9 cellular contexts compared by ENCODE assay signal in genomic region chr10:23157691-23158369, GRCh38. TPM values are rescaled to one million over a fixed set of nuclear protein-coding genes. Genes with fewer than 3 reads are reported as not detected.
A peak's percentile ranks its signal among the peaks of the same experiment; 100 is the strongest.
DNase-seq lines count a peak whose midpoint lies in the region; ATAC-seq and TF ChIP-seq lines count a peak whose summit lies in the region.
"Had no signal": no experiment of that assay in that cellular context is flagged by ENCODE, and none has a peak within 500 bp of the region (broad histone marks: within the 10 kb centered on the region; RNA-seq: fewer than 3 reads in every experiment).

No MANE protein-coding gene starts in this region.

- H3K36me3 ChIP-seq in left ventricle myocardium inferior (no peaks in the 10 kb centered on the region), ascending aorta (no peaks in the 10 kb centered on the region)

- no peak for TF ChIP-seq CTCF in left ventricle myocardium inferior (IDR thresholded peaks at IDR 0.05; ENCODE audit: borderline replicate concordance)
- no peak for TF ChIP-seq CTCF in H9 (conservative IDR thresholded peaks at IDR 0.05)
- TF ChIP-seq CTCF in ascending aorta (IDR thresholded peaks at IDR 0.05) = no peak
- no peak for TF ChIP-seq CTCF in CD14-positive monocyte (IDR thresholded peaks at IDR 0.05)

- H3T11ph ChIP-seq in H9 (ENCODE audit: low read length) = no peak overlapping the region

- H2BK120ac ChIP-seq in H9 (ENCODE audit: low read depth, low read length, poor library complexity, severe bottlenecking) = no peak overlapping the region

- H3K27ac ChIP-seq in left ventricle myocardium inferior (replicated peaks) (no peak overlapping the region), H9 (ENCODE audit: insufficient read length, low read depth, low read length) (no peak overlapping the region), ascending aorta (no peak overlapping the region)

- H3K4me3 Mint-ChIP-seq in H9 = no peak overlapping the region; a peak in 1 of 5 replicates
- H3K4me3 Mint-ChIP-seq in activated CD8-positive, alpha-beta T cell treated with anti-CD3 and anti-CD28 coated beads, Interleukin-2, amount 10 ng/mL, durations not matched to agents 7 days and 5 days = no peak overlapping the region
- no peak overlapping the region for H3K4me3 Mint-ChIP-seq in CD14-positive monocyte
- H3K4me3 Mint-ChIP-seq: dendritic cell treated with granulocyte-macrophage colony-stimulating factor and Interleukin-4, amounts not matched to agents 40 ng/mL and 50 ng/mL, for 4 days had no signal

- H3K18ac ChIP-seq in H9 (ENCODE audit: insufficient read length, low read depth, low read length) = no peak overlapping the region

- H3K4me1 Mint-ChIP-seq in H9 (peaks cover 8 to 9% of the 10 kb centered on the region in 2 experiments; a peak in 2 of 4 replicates), CD14-positive monocyte (peaks cover 2% of the 10 kb centered on the region)
- peaks cover 9% of the 10 kb centered on the region for H3K4me1 Mint-ChIP-seq in activated CD8-positive, alpha-beta T cell treated with anti-CD3 and anti-CD28 coated beads, Interleukin-2, amount 10 ng/mL, durations not matched to agents 7 days and 5 days (ENCODE audit: low read depth)

- H3K36me3 Mint-ChIP-seq in H9 (ENCODE audit: insufficient read depth in 1 of 3, low read depth in 3 of 3) (no peaks in the 10 kb centered on the region), CD14-positive monocyte (no peaks in the 10 kb centered on the region)
- H3K36me3 Mint-ChIP-seq in activated CD8-positive, alpha-beta T cell treated with anti-CD3 and anti-CD28 coated beads, Interleukin-2, amount 10 ng/mL, durations not matched to agents 7 days and 5 days (ENCODE audit: low read depth) = no peaks in the 10 kb centered on the region

- H2BK20ac ChIP-seq in H9 (ENCODE audit: low read depth, low read length, poor library complexity, severe bottlenecking) = no peak overlapping the region

- H3K9ac ChIP-seq in H9 (ENCODE audit: extremely low read depth, insufficient read length, low read length) = no peak overlapping the region

- H3K27me3 ChIP-seq in left ventricle myocardium inferior (ENCODE audit: low read depth) (peaks cover 65% of the 10 kb centered on the region), H9 (ENCODE audit: insufficient read depth, low read length) (no peaks in the 10 kb centered on the region; the same call in 1 of the 2 replicates), ascending aorta (no peaks in the 10 kb centered on the region)

- no peak overlapping the region for H2BK15ac ChIP-seq in H9 (ENCODE audit: low read depth, low read length)

- no peak overlapping the region for H4K5ac ChIP-seq in H9 (ENCODE audit: insufficient read length, low read depth, low read length)

- H3K27ac Mint-ChIP-seq in H9 = no peak overlapping the region
- H3K27ac Mint-ChIP-seq in activated CD8-positive, alpha-beta T cell treated with anti-CD3 and anti-CD28 coated beads, Interleukin-2, amount 10 ng/mL, durations not matched to agents 7 days and 5 days = no peak overlapping the region
- peak overlapping the region in 1 of 7 donors; percentile 25 for H3K27ac Mint-ChIP-seq in CD14-positive monocyte
- H3K27ac Mint-ChIP-seq: dendritic cell treated with granulocyte-macrophage colony-stimulating factor and Interleukin-4, amounts not matched to agents 40 ng/mL and 50 ng/mL, for 4 days had no signal

- H2AK5ac ChIP-seq in H9 (ENCODE audit: insufficient read length, low read length) = no peak overlapping the region

- no peak overlapping the region for H3K4ac ChIP-seq in H9 (ENCODE audit: low read depth, low read length)

- no peak overlapping the region for H4K8ac ChIP-seq in H9 (replicated peaks; ENCODE audit: insufficient read length, low read depth, low read length)

- no peak for DNase-seq in left ventricle myocardium inferior
- no peak for DNase-seq in cardiac septum (ENCODE audit: low spot score)
- DNase-seq in H9 = peak; percentile 33
- DNase-seq in NCI-H1092 (lab: John Stamatoyannopoulos, UW) = peak; percentile 13
- peak; percentile 24 for DNase-seq in activated CD8-positive, alpha-beta T cell treated with anti-CD3 and anti-CD28 coated beads, Interleukin-2, amount 10 ng/mL, durations not matched to agents 7 days and 5 days
- peak; percentile 85 for DNase-seq in left kidney (ENCODE audit: low read depth, low spot score)
- no peak for DNase-seq in ascending aorta (ENCODE audit: low spot score in 2 of 2)
- no peak for DNase-seq in CD14-positive monocyte (ENCODE audit: low spot score)

- H2AFZ ChIP-seq in H9 (ENCODE audit: low read length) = no peak overlapping the region

- peak; percentile 49 for ATAC-seq in activated CD8-positive, alpha-beta T cell treated with anti-CD3 and anti-CD28 coated beads, Interleukin-2, amount 10 ng/mL, durations not matched to agents 7 days and 5 days

- peaks cover 4% of the 10 kb centered on the region for H3K4me1 ChIP-seq in left ventricle myocardium inferior
- H3K4me1 ChIP-seq in H9 (ENCODE audit: insufficient read depth, low read length) = no peaks in the 10 kb centered on the region
- no peaks in the 10 kb centered on the region for H3K4me1 ChIP-seq in ascending aorta

- H3K9me3 ChIP-seq in left ventricle myocardium inferior (replicated peaks) = no peaks in the 10 kb centered on the region
- H3K9me3 ChIP-seq in H9 (ENCODE audit: control insufficient read depth, low read depth, low read length) = no peaks in the 10 kb centered on the region
- no peaks in the 10 kb centered on the region for H3K9me3 ChIP-seq in ascending aorta

- no peak overlapping the region for H3K56ac ChIP-seq in H9 (ENCODE audit: insufficient read length, low read depth, low read length)

- H3K9me3 Mint-ChIP-seq in H9 (no peaks in the 10 kb centered on the region), CD14-positive monocyte (no peaks in the 10 kb centered on the region)
- no peaks in the 10 kb centered on the region for H3K9me3 Mint-ChIP-seq in activated CD8-positive, alpha-beta T cell treated with anti-CD3 and anti-CD28 coated beads, Interleukin-2, amount 10 ng/mL, durations not matched to agents 7 days and 5 days (ENCODE audit: insufficient read depth)
- H3K9me3 Mint-ChIP-seq: dendritic cell treated with granulocyte-macrophage colony-stimulating factor and Interleukin-4, amounts not matched to agents 40 ng/mL and 50 ng/mL, for 4 days had no signal

- H2BK12ac ChIP-seq in H9 (ENCODE audit: insufficient read length, low read depth, low read length) = no peak overlapping the region

- no peaks in the 10 kb centered on the region for H3K79me2 ChIP-seq in H9 (ENCODE audit: insufficient read depth, low read length)

- H2BK5ac ChIP-seq in H9 (ENCODE audit: insufficient read length, low read length) = no peak overlapping the region

- intact Hi-C loops in left ventricle myocardium inferior (cut with micrococcal nuclease) (no loop called here), cardiac septum (cut with DNase I) (no loop called here), ascending aorta (cut with DNase I) (no loop called here), CD14-positive monocyte (cut with micrococcal nuclease) (loop anchor here (2.0 to 10.0 kb wide), 3 partner anchors 1039 to 1357 kb away; no protein-coding TSS in a partner anchor)

- no peaks in the 10 kb centered on the region for H4K20me1 ChIP-seq in H9 (ENCODE audit: control insufficient read depth, insufficient read depth, insufficient read length)

- H3K27me3 Mint-ChIP-seq in H9 (ENCODE audit: low read depth) = peaks cover 62% of the 10 kb centered on the region
- H3K27me3 Mint-ChIP-seq in activated CD8-positive, alpha-beta T cell treated with anti-CD3 and anti-CD28 coated beads, Interleukin-2, amount 10 ng/mL, durations not matched to agents 7 days and 5 days (ENCODE audit: low read depth) = peaks cover 9% of the 10 kb centered on the region
- peaks cover 9 to 18% (median 11%) of the 10 kb centered on the region in 3 donors for H3K27me3 Mint-ChIP-seq in CD14-positive monocyte (ENCODE audit: low read depth in 3 of 3)

- no peak overlapping the region for H3K14ac ChIP-seq in H9 (ENCODE audit: insufficient read depth, low read length)

- peak overlapping the region; percentile 18 for H3K4me3 ChIP-seq in left ventricle myocardium inferior
- no peak overlapping the region for H3K4me3 ChIP-seq in ascending aorta

- CTCF ChIA-PET in activated CD8-positive, alpha-beta T cell treated with anti-CD3 and anti-CD28 coated beads, Interleukin-2, amount 10 ng/mL, durations not matched to agents 7 days and 5 days (lab: Charles Lee) = interaction anchor here (0.7 to 4.0 kb wide), 27 partner anchors 10 to 1164 kb away, joined by 3 to 71 read pairs (median 4); no protein-coding TSS in a partner anchor

- no peaks in the 10 kb centered on the region for H3K23me2 ChIP-seq in H9 (ENCODE audit: insufficient read length, low read depth, low read length, poor library complexity, severe bottlenecking)

- H3K4me2 ChIP-seq in H9 (ENCODE audit: insufficient read depth, insufficient read length, low read length) = peak overlapping the region; percentile 36

- POLR2A ChIA-PET in activated CD8-positive, alpha-beta T cell treated with anti-CD3 and anti-CD28 coated beads, Interleukin-2, amount 10 ng/mL, durations not matched to agents 7 days and 5 days (lab: Charles Lee) = no interaction called here

- H3K79me1 ChIP-seq in H9 (ENCODE audit: insufficient read depth, low read depth, low read length, poor library complexity, severe bottlenecking) = no peaks in the 10 kb centered on the region

- WGBS in H9 (ENCODE audit: extremely low coverage, insufficient read length, low lambda C conversion rate) = no CpG with 5 or more reads among the region's 12 CpGs

- H4K91ac ChIP-seq in H9 (ENCODE audit: insufficient read length, low read depth, low read length) = no peak overlapping the region

- no peak overlapping the region for H3K23ac ChIP-seq in H9 (ENCODE audit: insufficient read length, low read depth, low read length)

RNA-seq across cellular contexts. Expression of gene PTF1A, which starts 34.3 kb away (rescaled TPM):
- total RNA-seq in left ventricle myocardium inferior (not detected), cardiac septum (not detected), H9 (2021) (not detected in 2 replicates), ascending aorta (not detected)
- total RNA-seq in activated CD8-positive, alpha-beta T cell treated with anti-CD3 and anti-CD28 coated beads, Interleukin-2, amount 10 ng/mL, durations not matched to agents 7 days and 5 days = not detected
- polyA plus RNA-seq in CD14-positive monocyte = not detected

Comparison
In these comparisons a context has a peak if more than half of its experiments do, and no peak if none do; other contexts are left out.
1. DNase-seq: peak in H9 (single experiment), NCI-H1092 (single experiment), activated CD8-positive, alpha-beta T cell treated with anti-CD3 and anti-CD28 coated beads, Interleukin-2, amount 10 ng/mL, durations not matched to agents 7 days and 5 days (single experiment) and left kidney (single experiment); none in left ventricle myocardium inferior (single experiment), cardiac septum (single experiment), ascending aorta (0 of 2) and CD14-positive monocyte (single experiment).
2. intact Hi-C loops: an anchor here in CD14-positive monocyte (2.0 to 10.0 kb wide); none called in left ventricle myocardium inferior, cardiac septum and ascending aorta.